Comparison of ENCODE assay signal across 1 cellular context in the genomic region with DNA sequence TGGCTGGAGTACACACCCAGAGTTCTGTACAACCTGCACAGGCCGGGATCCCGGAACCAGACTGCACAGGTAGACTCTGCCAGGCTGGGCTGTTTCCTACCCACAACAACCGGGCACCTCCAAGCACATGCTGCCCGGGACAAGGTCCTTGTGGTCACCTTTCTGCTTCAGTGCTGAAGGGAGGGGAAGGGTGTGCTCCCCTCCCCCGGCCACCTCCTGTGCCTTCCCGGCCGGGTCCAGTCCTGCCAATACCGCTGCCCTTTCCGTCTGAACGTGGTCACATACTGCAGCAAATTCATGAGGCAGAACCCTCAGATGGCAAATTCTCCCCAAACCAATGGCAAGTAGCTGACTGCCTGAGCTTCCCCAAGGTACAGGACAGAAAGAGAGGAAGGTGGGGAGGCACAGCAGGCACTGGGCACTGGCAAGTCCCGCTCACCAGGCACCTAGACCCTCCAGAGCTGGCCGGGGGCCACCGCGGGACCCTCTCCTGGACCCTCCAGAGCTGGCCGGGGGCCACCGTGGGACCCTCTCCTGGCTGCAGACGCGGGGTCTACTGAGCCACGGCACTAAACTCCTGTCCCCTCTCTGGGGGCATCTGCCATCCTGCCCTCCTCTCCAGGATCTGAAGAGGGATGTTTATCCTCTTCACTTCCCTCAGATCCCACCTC.
TF ChIP-seq lines count a peak whose summit lies in the region.

No MANE protein-coding gene starts in this region.

TF ChIP-seq in HepG2, 621 proteins besides CTCF, POLR2A, EP300 and RAD21:
- TF ChIP-seq ZNF234 (CRISPR knock-in tag; conservative IDR thresholded peaks at IDR 0.05) (0 out of 2 replicates have a peak, but pooled peaks have one; percentile 39), HNRNPL (IDR thresholded peaks at IDR 0.05; ENCODE audit: low read depth, low read length) (peak; percentile 38; the same call in 1 of the 2 replicates), LCORL (IDR thresholded peaks at IDR 0.05) (no peak), LCORL (CRISPR knock-in tag; IDR thresholded peaks at IDR 0.05) (no peak), ZNF430 (CRISPR knock-in tag; IDR thresholded peaks at IDR 0.05) (peak; percentile 12; the same call in 1 of the 2 replicates), PITX1 (CRISPR knock-in tag; IDR thresholded peaks at IDR 0.05) (peak; percentile 15; the same call in 1 of the 2 replicates), SIN3A (IDR thresholded peaks at IDR 0.05; ENCODE audit: borderline replicate concordance, low read depth, low read length) (no peak), ZFY (CRISPR knock-in tag; IDR thresholded peaks at IDR 0.05) (0 out of 2 replicates have a peak, but pooled peaks have one; percentile 41)
- TF ChIP-seq, protein P1, sequence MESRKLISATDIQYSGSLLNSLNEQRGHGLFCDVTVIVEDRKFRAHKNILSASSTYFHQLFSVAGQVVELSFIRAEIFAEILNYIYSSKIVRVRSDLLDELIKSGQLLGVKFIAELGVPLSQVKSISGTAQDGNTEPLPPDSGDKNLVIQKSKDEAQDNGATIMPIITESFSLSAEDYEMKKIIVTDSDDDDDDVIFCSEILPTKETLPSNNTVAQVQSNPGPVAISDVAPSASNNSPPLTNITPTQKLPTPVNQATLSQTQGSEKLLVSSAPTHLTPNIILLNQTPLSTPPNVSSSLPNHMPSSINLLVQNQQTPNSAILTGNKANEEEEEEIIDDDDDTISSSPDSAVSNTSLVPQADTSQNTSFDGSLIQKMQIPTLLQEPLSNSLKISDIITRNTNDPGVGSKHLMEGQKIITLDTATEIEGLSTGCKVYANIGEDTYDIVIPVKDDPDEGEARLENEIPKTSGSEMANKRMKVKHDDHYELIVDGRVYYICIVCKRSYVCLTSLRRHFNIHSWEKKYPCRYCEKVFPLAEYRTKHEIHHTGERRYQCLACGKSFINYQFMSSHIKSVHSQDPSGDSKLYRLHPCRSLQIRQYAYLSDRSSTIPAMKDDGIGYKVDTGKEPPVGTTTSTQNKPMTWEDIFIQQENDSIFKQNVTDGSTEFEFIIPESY (CRISPR knock-in tag; IDR thresholded peaks at IDR 0.05) = peak; percentile 82
- TF ChIP-seq, protein P2, sequence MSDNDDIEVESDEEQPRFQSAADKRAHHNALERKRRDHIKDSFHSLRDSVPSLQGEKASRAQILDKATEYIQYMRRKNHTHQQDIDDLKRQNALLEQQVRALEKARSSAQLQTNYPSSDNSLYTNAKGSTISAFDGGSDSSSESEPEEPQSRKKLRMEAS (IDR thresholded peaks at IDR 0.05) = peak; percentile 18; the same call in 1 of the 2 replicates
- TF ChIP-seq, protein P3, sequence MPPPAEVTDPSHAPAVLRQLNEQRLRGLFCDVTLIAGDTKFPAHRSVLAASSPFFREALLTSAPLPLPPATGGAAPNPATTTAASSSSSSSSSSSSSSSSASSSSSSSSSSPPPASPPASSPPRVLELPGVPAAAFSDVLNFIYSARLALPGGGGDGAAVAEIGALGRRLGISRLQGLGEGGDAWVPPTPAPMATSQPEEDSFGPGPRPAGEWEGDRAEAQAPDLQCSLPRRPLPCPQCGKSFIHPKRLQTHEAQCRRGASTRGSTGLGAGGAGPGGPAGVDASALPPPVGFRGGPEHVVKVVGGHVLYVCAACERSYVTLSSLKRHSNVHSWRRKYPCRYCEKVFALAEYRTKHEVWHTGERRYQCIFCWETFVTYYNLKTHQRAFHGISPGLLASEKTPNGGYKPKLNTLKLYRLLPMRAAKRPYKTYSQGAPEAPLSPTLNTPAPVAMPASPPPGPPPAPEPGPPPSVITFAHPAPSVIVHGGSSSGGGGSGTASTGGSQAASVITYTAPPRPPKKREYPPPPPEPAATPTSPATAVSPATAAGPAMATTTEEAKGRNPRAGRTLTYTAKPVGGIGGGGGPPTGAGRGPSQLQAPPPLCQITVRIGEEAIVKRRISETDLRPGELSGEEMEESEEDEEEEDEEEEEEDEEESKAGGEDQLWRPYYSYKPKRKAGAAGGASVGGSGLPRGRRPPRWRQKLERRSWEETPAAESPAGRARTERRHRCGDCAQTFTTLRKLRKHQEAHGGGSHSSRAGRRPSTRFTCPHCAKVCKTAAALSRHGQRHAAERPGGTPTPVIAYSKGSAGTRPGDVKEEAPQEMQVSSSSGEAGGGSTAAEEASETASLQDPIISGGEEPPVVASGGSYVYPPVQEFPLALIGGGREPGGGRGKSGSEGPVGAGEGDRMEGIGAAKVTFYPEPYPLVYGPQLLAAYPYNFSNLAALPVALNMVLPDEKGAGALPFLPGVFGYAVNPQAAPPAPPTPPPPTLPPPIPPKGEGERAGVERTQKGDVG (CRISPR knock-in tag; IDR thresholded peaks at IDR 0.05; ENCODE audit: borderline replicate concordance) = 0 out of 2 replicates have a peak, but pooled peaks have one; percentile 4
- TF ChIP-seq, protein P4, sequence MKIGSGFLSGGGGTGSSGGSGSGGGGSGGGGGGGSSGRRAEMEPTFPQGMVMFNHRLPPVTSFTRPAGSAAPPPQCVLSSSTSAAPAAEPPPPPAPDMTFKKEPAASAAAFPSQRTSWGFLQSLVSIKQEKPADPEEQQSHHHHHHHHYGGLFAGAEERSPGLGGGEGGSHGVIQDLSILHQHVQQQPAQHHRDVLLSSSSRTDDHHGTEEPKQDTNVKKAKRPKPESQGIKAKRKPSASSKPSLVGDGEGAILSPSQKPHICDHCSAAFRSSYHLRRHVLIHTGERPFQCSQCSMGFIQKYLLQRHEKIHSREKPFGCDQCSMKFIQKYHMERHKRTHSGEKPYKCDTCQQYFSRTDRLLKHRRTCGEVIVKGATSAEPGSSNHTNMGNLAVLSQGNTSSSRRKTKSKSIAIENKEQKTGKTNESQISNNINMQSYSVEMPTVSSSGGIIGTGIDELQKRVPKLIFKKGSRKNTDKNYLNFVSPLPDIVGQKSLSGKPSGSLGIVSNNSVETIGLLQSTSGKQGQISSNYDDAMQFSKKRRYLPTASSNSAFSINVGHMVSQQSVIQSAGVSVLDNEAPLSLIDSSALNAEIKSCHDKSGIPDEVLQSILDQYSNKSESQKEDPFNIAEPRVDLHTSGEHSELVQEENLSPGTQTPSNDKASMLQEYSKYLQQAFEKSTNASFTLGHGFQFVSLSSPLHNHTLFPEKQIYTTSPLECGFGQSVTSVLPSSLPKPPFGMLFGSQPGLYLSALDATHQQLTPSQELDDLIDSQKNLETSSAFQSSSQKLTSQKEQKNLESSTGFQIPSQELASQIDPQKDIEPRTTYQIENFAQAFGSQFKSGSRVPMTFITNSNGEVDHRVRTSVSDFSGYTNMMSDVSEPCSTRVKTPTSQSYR (CRISPR knock-in tag; IDR thresholded peaks at IDR 0.05; ENCODE audit: borderline replicate concordance) = peak; percentile 65; the same call in 1 of the 2 replicates
